In the genomic region with DNA sequence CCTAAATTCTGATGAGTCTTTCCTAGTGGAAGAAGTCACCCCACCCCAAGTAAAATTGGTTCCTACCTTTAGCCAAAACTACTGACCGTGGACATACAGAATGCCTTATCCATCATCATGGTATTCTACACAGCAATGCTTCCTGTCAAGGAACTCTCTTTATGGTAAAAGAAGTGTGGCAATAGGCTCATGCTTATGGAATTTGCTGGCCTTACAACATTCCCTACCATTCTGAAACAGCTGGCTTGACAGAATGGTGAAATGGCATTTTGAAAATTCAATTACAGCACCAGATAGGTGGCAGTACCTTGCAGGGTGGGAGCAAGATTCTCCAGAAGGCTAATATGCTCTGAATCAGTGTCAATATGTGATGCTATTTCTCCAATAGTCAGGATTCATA, we compare ENCODE assay signal across 19 cellular contexts.
"Had no signal": no experiment of that assay in that cellular context is flagged by ENCODE, and none has a peak within 500 bp of the region (broad histone marks: within the 10 kb centered on the region; RNA-seq: fewer than 3 reads in every experiment).

No MANE protein-coding gene starts in this region.

- H3K4me1 ChIP-seq: ascending aorta, esophagus muscularis mucosa, gastrocnemius medialis, heart left ventricle, parathyroid adenoma, sigmoid colon, thyroid gland had no signal

- H3K27me3 ChIP-seq: ascending aorta, esophagus muscularis mucosa, gastrocnemius medialis, heart left ventricle, sigmoid colon, thyroid gland had no signal

- H3K9me3 ChIP-seq: ascending aorta, esophagus muscularis mucosa, gastrocnemius medialis, heart left ventricle, sigmoid colon, thyroid gland had no signal

- ATAC-seq: activated CD4-positive, CD25-positive, alpha-beta regulatory T cell treated with anti-CD3 and anti-CD28 coated beads, Interleukin-2, amount 50 U/mL, for 24 hours; activated T-helper 17 cell treated with anti-CD3 and anti-CD28 coated beads, Interleukin-2, amount 50 U/mL, for 72 hours; gastrocnemius medialis; heart left ventricle; stimulated activated naive B cell treated with anti-CD40 and anti-IgM and Interleukin-4, amounts not matched to agents 10 μg/mL and 1 μg/mL and 100 μg/mL, for 72 hours had no signal

- DNase-seq: activated CD4-positive, alpha-beta T cell treated with anti-CD3 and anti-CD28 coated beads, Interleukin-2, amount 50 U/mL, for 4 hours; activated naive CD4-positive, alpha-beta T cell treated with Interleukin-2 at 50 U/mL for 16 hours; activated T-cell treated with anti-CD3 and anti-CD28 coated beads for 4 hours; gastrocnemius medialis; heart left ventricle; immature natural killer cell; naive B cell; sigmoid colon; stimulated activated CD4-positive, alpha-beta T cell treated with anti-CD3 and anti-CD28 coated beads, Interleukin-12 subunit alpha, Interleukin-12 subunit beta, amount 100 ng/mL, for 4 hours; stimulated activated naive B cell treated with anti-CD40 and anti-IgM and Interleukin-4, amounts not matched to agents 10 μg/mL and 1 μg/mL and 100 μg/mL, for 72 hours; T-helper 1 cell; T1000; thyroid gland had no signal

- H3K36me3 ChIP-seq: ascending aorta, esophagus muscularis mucosa, gastrocnemius medialis, heart left ventricle, sigmoid colon, thyroid gland had no signal

- H3K27ac ChIP-seq: ascending aorta, esophagus muscularis mucosa, gastrocnemius medialis, heart left ventricle, parathyroid adenoma, sigmoid colon, thyroid gland had no signal

- H3K4me3 ChIP-seq: ascending aorta, esophagus muscularis mucosa, gastrocnemius medialis, heart left ventricle, lung, sigmoid colon, thyroid gland had no signal
